In genomic region chr11:76205252-76206076, GRCh38 we compare ENCODE assay signal across 11 cellular contexts. TPM values are rescaled to one million over a fixed set of nuclear protein-coding genes. Genes with fewer than 3 reads are reported as not detected.
DNase-seq lines count a peak whose midpoint lies in the region; ATAC-seq and TF ChIP-seq lines count a peak whose summit lies in the region.
"Had no signal": no experiment of that assay in that cellular context is flagged by ENCODE, and none has a peak within 500 bp of the region (broad histone marks: within the 10 kb centered on the region; RNA-seq: fewer than 3 reads in every experiment).

No MANE protein-coding gene starts in this region.

- H2BK15ac ChIP-seq in neuronal stem cell (ENCODE audit: low read length): peak overlapping the region; percentile 91

- H3K27ac Mint-ChIP-seq in CD4-positive, alpha-beta memory T cell: no peak overlapping the region
- H3K27ac Mint-ChIP-seq in endodermal cell: no peak overlapping the region

- H3K4me3 Mint-ChIP-seq in CD4-positive, alpha-beta memory T cell: peak overlapping the region; percentile 61 to 83 (median 70)
- H3K4me3 Mint-ChIP-seq in endodermal cell: peak overlapping the region; percentile 56

- peak overlapping the region; percentile 26 for H2BK120ac ChIP-seq in neuronal stem cell (ENCODE audit: low read depth, low read length)

- in situ Hi-C loops in G401 (cut with HindIII; ENCODE audit: low sequenced_read_pairs): no loop called here

- no peak overlapping the region for H3K4me3 ChIP-seq in CD4-positive, alpha-beta memory T cell (ENCODE audit: low read length in 2 of 2)
- H3K4me3 ChIP-seq in NT2/D1 (ENCODE audit: insufficient read length, low read depth) (peak overlapping the region; percentile 37), endodermal cell (ENCODE audit: low read length) (peak overlapping the region; percentile 71), neuronal stem cell (ENCODE audit: low read length in 2 of 2) (peak overlapping the region in 1 of 2 donors; percentile 39), SJCRH30 (no peak overlapping the region)

- H2AK5ac ChIP-seq in neuronal stem cell (ENCODE audit: low read depth, low read length): peak overlapping the region; percentile 94

- no peak overlapping the region for H3K27ac ChIP-seq in CD4-positive, alpha-beta memory T cell (ENCODE audit: low read depth, low read length)
- H3K27ac ChIP-seq in endodermal cell (ENCODE audit: low read depth, low read length): no peak overlapping the region
- H3K27ac ChIP-seq in neuronal stem cell (replicated peaks; ENCODE audit: low read length): no peak overlapping the region
- H3K27ac ChIP-seq in SJCRH30: no peak overlapping the region
- H3K27ac ChIP-seq: foreskin keratinocyte had no signal

- peaks cover 6 to 26% (median 13%) of the 10 kb centered on the region in 4 donors for H3K4me1 Mint-ChIP-seq in CD4-positive, alpha-beta memory T cell
- peaks cover 12% of the 10 kb centered on the region for H3K4me1 Mint-ChIP-seq in endodermal cell

- H4K91ac ChIP-seq in neuronal stem cell (ENCODE audit: low read depth, low read length, poor library complexity): no peak overlapping the region

- ATAC-seq in HG03520 (IDR thresholded peaks at IDR 0.05; ENCODE audit: unreplicated experiment): no peak

- H3K4ac ChIP-seq in neuronal stem cell (ENCODE audit: low read length): no peak overlapping the region

- H3K9ac ChIP-seq in NT2/D1 (ENCODE audit: insufficient read length, low read depth) (peak overlapping the region; percentile 74), endodermal cell (ENCODE audit: extremely low read depth, low read length, poor library complexity, severe bottlenecking) (no peak overlapping the region), neuronal stem cell (ENCODE audit: low read depth, low read length, poor library complexity) (no peak overlapping the region)

- H2AFZ ChIP-seq in neuronal stem cell (ENCODE audit: low read length): peak overlapping the region; percentile 94

- H3K4me1 ChIP-seq in CD4-positive, alpha-beta memory T cell (ENCODE audit: insufficient read depth, low read length): peaks cover 30% of the 10 kb centered on the region
- H3K4me1 ChIP-seq in NT2/D1 (ENCODE audit: insufficient read depth, insufficient read length) (peaks cover 7% of the 10 kb centered on the region), endodermal cell (ENCODE audit: control insufficient read depth, insufficient read depth, low read length) (peaks cover 2% of the 10 kb centered on the region), neuronal stem cell (ENCODE audit: control insufficient read depth in 2 of 2, insufficient read depth in 1 of 2, low read depth in 1 of 2, low read length in 2 of 2) (peaks cover 13 to 20% of the 10 kb centered on the region in 2 donors), SJCRH30 (no peaks in the 10 kb centered on the region)
- H3K4me1 ChIP-seq: foreskin keratinocyte had no signal

- H3K36me3 ChIP-seq in CD4-positive, alpha-beta memory T cell (ENCODE audit: insufficient read depth, low read length): no peaks in the 10 kb centered on the region
- H3K36me3 ChIP-seq in NT2/D1 (ENCODE audit: insufficient read depth, insufficient read length, low read length): no peaks in the 10 kb centered on the region
- no peaks in the 10 kb centered on the region for H3K36me3 ChIP-seq in endodermal cell (ENCODE audit: control insufficient read depth, insufficient read depth, low read length)
- no peaks in the 10 kb centered on the region for H3K36me3 ChIP-seq in neuronal stem cell (replicated peaks in 1 of 2; ENCODE audit: control insufficient read depth in 2 of 2, insufficient read depth in 2 of 2, low read length in 2 of 2)
- no peaks in the 10 kb centered on the region for H3K36me3 ChIP-seq in SJCRH30

- no peak overlapping the region for H2BK12ac ChIP-seq in neuronal stem cell (ENCODE audit: low read length)

- peak overlapping the region; percentile 95 for H3K18ac ChIP-seq in neuronal stem cell (ENCODE audit: low read length)

- WGBS in endodermal cell (ENCODE audit: insufficient coverage in 1 of 2, insufficient read length in 1 of 2), 2 experiments: 14 to 17% methylated on average over 20 to 23 of the region's 23 CpGs
- WGBS in neuronal stem cell (ENCODE audit: extremely low coverage in 2 of 2, insufficient read length in 2 of 2, insufficient replicate concordance in 1 of 2), 2 donors: no CpG with 5 or more reads among the region's 23 CpGs

- CTCF ChIA-PET in CD4-positive, alpha-beta memory T cell (lab: Charles Lee; ENCODE audit: partially characterized antibody): interaction anchor here (9.7 kb wide), 1 partner anchor 116 kb away, joined by 288 read pairs; no protein-coding TSS in a partner anchor

- H3K4me2 ChIP-seq in neuronal stem cell (ENCODE audit: insufficient read depth, low read length, poor library complexity, severe bottlenecking): peak overlapping the region; percentile 92

- H3K27me3 ChIP-seq in CD4-positive, alpha-beta memory T cell (ENCODE audit: insufficient read depth, low read length): peaks cover 22% of the 10 kb centered on the region
- peaks cover 67% of the 10 kb centered on the region for H3K27me3 ChIP-seq in NT2/D1 (ENCODE audit: insufficient read depth, insufficient read length)
- peaks cover 77% of the 10 kb centered on the region for H3K27me3 ChIP-seq in endodermal cell (ENCODE audit: control insufficient read depth, insufficient read depth, low read length, poor library complexity, severe bottlenecking)
- peaks cover 33 to 96% (median 67%) of the 10 kb centered on the region in 3 experiments for H3K27me3 ChIP-seq in neuronal stem cell (ENCODE audit: control insufficient read depth in 3 of 3, insufficient read depth in 3 of 3, low read depth in 1 of 3, low read length in 3 of 3)
- H3K27me3 ChIP-seq in SJCRH30: no peaks in the 10 kb centered on the region

- peaks cover 26 to 32% of the 10 kb centered on the region in 2 donors for H3K27me3 Mint-ChIP-seq in CD4-positive, alpha-beta memory T cell
- H3K27me3 Mint-ChIP-seq in endodermal cell (ENCODE audit: insufficient read depth): peaks cover 89% of the 10 kb centered on the region

- peak in 1 of 5 donors; percentile 31 for DNase-seq in CD4-positive, alpha-beta memory T cell
- DNase-seq in NT2/D1 (ENCODE audit: low read depth, low spot score) (no peak), endodermal cell (peak; percentile 69), neuronal stem cell (ENCODE audit: low spot score) (no peak), NCI-H2107 treated with DMSO at 0.1 percent for 48 hours (lab: John Stamatoyannopoulos, UW; ENCODE audit: unreplicated experiment) (no peak), G401 (ENCODE audit: low spot score) (no peak), SJCRH30 (no peak)
- DNase-seq: activated naive CD4-positive, alpha-beta T cell; foreskin keratinocyte; SW 1271 had no signal

- no peak for TF ChIP-seq CTCF in endodermal cell (conservative IDR thresholded peaks at IDR 0.05)

- POLR2A ChIA-PET in CD4-positive, alpha-beta memory T cell (lab: Charles Lee; ENCODE audit: partially characterized antibody): no interaction called here

- intact Hi-C loops in CD4-positive, alpha-beta memory T cell (cut with micrococcal nuclease): loop anchor here (2.0 kb wide), 3 partner anchors 175 to 309 kb away; partner anchors contain the start of genes GVQW3 and THAP12

- no peaks in the 10 kb centered on the region for H3K36me3 Mint-ChIP-seq in CD4-positive, alpha-beta memory T cell
- no peaks in the 10 kb centered on the region for H3K36me3 Mint-ChIP-seq in endodermal cell (ENCODE audit: low read depth)

- no peak overlapping the region for H4K8ac ChIP-seq in neuronal stem cell (ENCODE audit: low read depth, low read length)

- H2BK5ac ChIP-seq in neuronal stem cell (ENCODE audit: low read length): no peak overlapping the region

- no peaks in the 10 kb centered on the region for H3K79me1 ChIP-seq in neuronal stem cell (ENCODE audit: low read depth, low read length)

- H3K23ac ChIP-seq in neuronal stem cell (ENCODE audit: low read depth, low read length, poor library complexity): peak overlapping the region; percentile 30

- H3K14ac ChIP-seq in neuronal stem cell (ENCODE audit: low read length): peak overlapping the region; percentile 82

- peaks cover 0 to 2% (median 0%) of the 10 kb centered on the region in 8 donors for H3K9me3 Mint-ChIP-seq in CD4-positive, alpha-beta memory T cell
- H3K9me3 Mint-ChIP-seq in endodermal cell: no peaks in the 10 kb centered on the region

- H3K9me3 ChIP-seq in CD4-positive, alpha-beta memory T cell (ENCODE audit: control insufficient read depth in 1 of 2, low read length in 2 of 2): no peaks in the 10 kb centered on the region
- no peaks in the 10 kb centered on the region for H3K9me3 ChIP-seq in NT2/D1 (ENCODE audit: insufficient read depth, low read length)
- H3K9me3 ChIP-seq in endodermal cell (ENCODE audit: control insufficient read depth, low read length): no peaks in the 10 kb centered on the region
- no peaks in the 10 kb centered on the region for H3K9me3 ChIP-seq in neuronal stem cell (replicated peaks in 1 of 2; ENCODE audit: control insufficient read depth in 2 of 2, insufficient read depth in 1 of 2, low read depth in 1 of 2, low read length in 2 of 2)
- H3K9me3 ChIP-seq in SJCRH30 (replicated peaks): no peaks in the 10 kb centered on the region

RNA-seq across cellular contexts. Expression of gene WNT11, which starts 0.8 kb away (rescaled TPM):
- total RNA-seq in CD4-positive, alpha-beta memory T cell: under 1 TPM in 1 of 2 experiments, not detected in 1; 0.93 TPM
- under 1 TPM in 1 of 2 donors, not detected in 1; 0.16 TPM for polyA plus RNA-seq in CD4-positive, alpha-beta memory T cell
- under 1 TPM; 0.53 to 0.62 TPM for total RNA-seq in endodermal cell
- polyA plus RNA-seq in endodermal cell (2013, experiment 1 of 2): 0.85 TPM
- polyA plus RNA-seq in endodermal cell (2013, experiment 2 of 2): 0.37 TPM
- polyA plus RNA-seq in neuronal stem cell (2013, experiment 1 of 2): 0.15 TPM
- polyA plus RNA-seq in neuronal stem cell (2013, experiment 2 of 2): 0.12 TPM
- 20.5 and 21.6 TPM in 2 replicates for total RNA-seq in G401 (2014; rRNA removed; shearing (Covaris generic))
- 26.8 and 27.5 TPM in 2 replicates for total RNA-seq in SJCRH30 (2014; rRNA removed; shearing (Covaris generic))

Comparison
In these comparisons a context has a peak if more than half of its experiments do, and no peak if none do; other contexts are left out.
1. H3K4me3 ChIP-seq: peak in NT2/D1 (single experiment) and endodermal cell (single experiment); none in CD4-positive, alpha-beta memory T cell (0 of 2) and SJCRH30 (single experiment).
2. RNA of gene WNT11, which starts 0.8 kb away (total RNA-seq): 26.8 to 27.5 TPM in SJCRH30 and 20.5 to 21.6 TPM in G401; 0.93 TPM in CD4-positive, alpha-beta memory T cell and 0.53 to 0.62 TPM in endodermal cell; every median in the first group is over 10 times any median in the second.